17 cellular contexts compared by ENCODE assay signal in the genomic region with DNA sequence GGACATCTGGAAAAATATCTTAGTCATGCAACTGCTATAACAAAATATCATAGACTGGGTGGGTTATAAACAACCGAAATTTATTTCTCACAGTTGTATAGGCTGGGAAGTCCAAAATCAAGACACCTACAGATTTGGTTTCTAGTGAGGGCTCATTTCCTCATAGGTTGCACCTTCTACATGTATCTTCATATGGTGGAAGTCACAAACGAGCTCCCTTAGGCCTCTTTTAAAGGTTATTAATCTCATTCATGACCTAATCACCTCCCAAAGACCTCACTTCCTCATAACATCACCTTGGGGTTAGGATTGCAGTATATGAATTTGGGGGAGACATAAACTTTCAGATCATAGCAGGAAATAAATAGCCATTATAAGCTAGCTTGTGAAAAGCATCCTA.
DNase-seq lines count a peak whose midpoint lies in the region; ATAC-seq lines count a peak whose summit lies in the region.
"Had no signal": no experiment of that assay in that cellular context is flagged by ENCODE, and none has a peak within 500 bp of the region (broad histone marks: within the 10 kb centered on the region; RNA-seq: fewer than 3 reads in every experiment).

No MANE protein-coding gene starts in this region.

- no peaks in the 10 kb centered on the region for H3K9me3 Mint-ChIP-seq in activated T-cell treated with anti-CD3 and anti-CD28 coated beads, Interleukin-2, amount 50 U/mL, for 72 hours
- H3K9me3 Mint-ChIP-seq: CD14-positive monocyte; CD4-positive, alpha-beta memory T cell; CD4-positive, CD25-positive, alpha-beta regulatory T cell; CD8-positive, alpha-beta memory T cell had no signal

- WGBS in mesodermal cell (ENCODE audit: insufficient coverage in 2 of 2), 2 experiments = 88% methylated on average over 1 of the region's 2 CpGs; no CpG with 5 or more reads in 1 of the 2 experiments

- peak overlapping the region; percentile 33 for H3K27ac Mint-ChIP-seq in activated T-cell treated with anti-CD3 and anti-CD28 coated beads, Interleukin-2, amount 50 U/mL, for 72 hours
- H3K27ac Mint-ChIP-seq: CD14-positive monocyte; CD4-positive, alpha-beta memory T cell; CD4-positive, CD25-positive, alpha-beta regulatory T cell; CD8-positive, alpha-beta memory T cell had no signal

- H3K27ac ChIP-seq in mesodermal cell (ENCODE audit: low read depth, low read length, severe bottlenecking) = peak overlapping the region; percentile 12
- H3K27ac ChIP-seq: BLaER1 had no signal

- no peak for ATAC-seq in activated T-cell treated with anti-CD3 and anti-CD28 coated beads, Interleukin-2, amount 50 U/mL, for 72 hours (replicated peaks in 1 of 2)
- no peak for ATAC-seq in HG03025 (IDR thresholded peaks at IDR 0.05; ENCODE audit: low FRiP score, unreplicated experiment)

- H3K27me3 Mint-ChIP-seq in activated T-cell treated with anti-CD3 and anti-CD28 coated beads, Interleukin-2, amount 50 U/mL, for 72 hours (ENCODE audit: low read depth) = no peaks in the 10 kb centered on the region
- H3K27me3 Mint-ChIP-seq: CD4-positive, alpha-beta memory T cell; CD4-positive, CD25-positive, alpha-beta regulatory T cell; CD8-positive, alpha-beta memory T cell had no signal

- H3K4me3 ChIP-seq in mesodermal cell (ENCODE audit: extremely low read depth, insufficient read depth, low read length, poor library complexity, severe bottlenecking) = no peak overlapping the region
- H3K4me3 ChIP-seq: BLaER1 had no signal

- DNase-seq in activated T-cell treated with anti-CD3 and anti-CD28 coated beads, Interleukin-2, amount 50 U/mL, for 72 hours = no peak
- DNase-seq in activated T-cell treated with anti-CD3 and anti-CD28 coated beads, Interleukin-2, amount 50 U/mL, for 48 hours = no peak
- DNase-seq in stimulated activated CD4-positive, alpha-beta T cell treated with anti-CD3 and anti-CD28 coated beads, Interleukin-4, amount 100 ng/mL, for 24 hours = no peak
- DNase-seq: 8988T; ACHN; C1 segment of cervical spinal cord; CD4-positive, alpha-beta memory T cell; CD4-positive, CD25-positive, alpha-beta regulatory T cell; CD8-positive, alpha-beta memory T cell; COR-L47; DMS79 treated with DMSO at 0.1 percent for 48 hours; GF-D8 had no signal

- H3K4me1 Mint-ChIP-seq in activated T-cell treated with anti-CD3 and anti-CD28 coated beads, Interleukin-2, amount 50 U/mL, for 72 hours (ENCODE audit: low read depth) = no peaks in the 10 kb centered on the region
- H3K4me1 Mint-ChIP-seq: CD14-positive monocyte; CD4-positive, alpha-beta memory T cell; CD4-positive, CD25-positive, alpha-beta regulatory T cell; CD8-positive, alpha-beta memory T cell had no signal

- H3K4me3 Mint-ChIP-seq in activated T-cell treated with anti-CD3 and anti-CD28 coated beads, Interleukin-2, amount 50 U/mL, for 72 hours = no peak overlapping the region
- H3K4me3 Mint-ChIP-seq: CD14-positive monocyte; CD4-positive, alpha-beta memory T cell; CD4-positive, CD25-positive, alpha-beta regulatory T cell; CD8-positive, alpha-beta memory T cell had no signal

- H3K36me3 ChIP-seq in mesodermal cell (ENCODE audit: control insufficient read depth, insufficient read depth, low read length) = peaks cover 32% of the 10 kb centered on the region

- H3K9me3 ChIP-seq in mesodermal cell (ENCODE audit: control insufficient read depth, low read length) = no peaks in the 10 kb centered on the region
- H3K9me3 ChIP-seq: BE2C, BLaER1 had no signal

- no peaks in the 10 kb centered on the region for H3K4me1 ChIP-seq in mesodermal cell (ENCODE audit: control insufficient read depth, insufficient read depth, low read length, poor library complexity, severe bottlenecking)
- H3K4me1 ChIP-seq: BLaER1 had no signal

- H3K36me3 Mint-ChIP-seq in activated T-cell treated with anti-CD3 and anti-CD28 coated beads, Interleukin-2, amount 50 U/mL, for 72 hours (ENCODE audit: insufficient read depth in 2 of 2) = peaks cover 0 to 7% of the 10 kb centered on the region in 2 donors
